Comparison of ENCODE assay signal across 1 cellular context in the genomic region with DNA sequence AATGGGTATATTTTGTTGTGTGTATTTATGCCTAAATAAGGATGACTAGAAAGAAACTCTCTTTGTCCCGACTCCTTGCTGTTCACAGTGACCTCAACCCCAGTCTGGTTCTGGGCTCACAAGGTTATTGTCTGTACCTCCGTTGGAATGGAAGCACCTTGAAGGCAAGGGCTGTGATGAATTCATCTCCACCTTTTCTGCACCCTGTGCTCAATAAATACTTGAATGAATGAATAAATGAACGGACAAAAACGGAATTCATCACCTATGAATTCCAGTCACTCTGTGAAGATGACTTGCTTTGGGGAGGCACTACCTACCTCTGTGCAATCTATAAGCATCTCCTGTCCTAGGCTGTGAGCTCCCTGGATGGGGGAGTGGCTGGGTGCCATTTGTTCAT.
TF ChIP-seq lines count a peak whose summit lies in the region.

No MANE protein-coding gene starts in this region.

TF ChIP-seq in endothelial cell of umbilical vein, 7 proteins besides CTCF, POLR2A, EP300 and RAD21:
- TF ChIP-seq JUN (IDR thresholded peaks at IDR 0.05; ENCODE audit: borderline replicate concordance, insufficient read depth, insufficient read length, low read depth) (no peak), GATA2 (IDR thresholded peaks at IDR 0.05; ENCODE audit: insufficient read depth, insufficient read length, low read depth, low read length) (no peak), FOS (IDR thresholded peaks at IDR 0.05; ENCODE audit: borderline replicate concordance, insufficient read depth, low read length) (no peak)
- TF ChIP-seq, protein P1, sequence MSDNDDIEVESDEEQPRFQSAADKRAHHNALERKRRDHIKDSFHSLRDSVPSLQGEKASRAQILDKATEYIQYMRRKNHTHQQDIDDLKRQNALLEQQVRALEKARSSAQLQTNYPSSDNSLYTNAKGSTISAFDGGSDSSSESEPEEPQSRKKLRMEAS (IDR thresholded peaks at IDR 0.05; ENCODE audit: insufficient read depth, insufficient read length) = no peak
TF ChIP-seq in endothelial cell of umbilical vein: peak in this region for 0.
